1 cellular context compared by ENCODE assay signal in genomic region chr9:136397643-136398042, GRCh38.
TF ChIP-seq lines count a peak whose summit lies in the region.

No MANE protein-coding gene starts in this region.

TF ChIP-seq in HepG2, 621 proteins besides CTCF, POLR2A, EP300 and RAD21:
- TF ChIP-seq ZNF263 (CRISPR knock-in tag; IDR thresholded peaks at IDR 0.05), result 0 out of 2 replicates have a peak, but pooled peaks have one; percentile 50
- no peak for TF ChIP-seq ZBTB39 (CRISPR knock-in tag; IDR thresholded peaks at IDR 0.05)
- TF ChIP-seq ZNF552 (CRISPR knock-in tag; IDR thresholded peaks at IDR 0.05; ENCODE audit: borderline replicate concordance), result no peak
- no peak for TF ChIP-seq SIX1 (CRISPR knock-in tag; IDR thresholded peaks at IDR 0.05; ENCODE audit: borderline replicate concordance)
